Comparison of ENCODE assay signal across 8 cellular contexts in the genomic region with DNA sequence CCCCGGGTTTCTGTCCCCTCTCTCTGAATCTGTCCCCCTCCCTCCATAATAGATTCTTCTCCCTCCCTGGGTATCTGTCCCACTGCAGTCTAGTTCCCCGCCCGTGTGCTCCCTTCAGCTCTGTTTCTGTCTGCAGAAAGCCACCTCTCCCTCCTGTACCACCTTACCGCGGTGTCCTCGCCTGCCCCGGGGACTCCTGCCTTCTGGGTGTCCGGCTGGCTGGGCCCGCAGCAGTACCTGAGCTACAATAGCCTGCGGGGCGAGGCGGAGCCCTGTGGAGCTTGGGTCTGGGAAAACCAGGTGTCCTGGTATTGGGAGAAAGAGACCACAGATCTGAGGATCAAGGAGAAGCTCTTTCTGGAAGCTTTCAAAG. TPM values are rescaled to one million over a fixed set of nuclear protein-coding genes. Genes with fewer than 3 reads are reported as not detected.
A peak's percentile ranks its signal among the peaks of the same experiment; 100 is the strongest.
DNase-seq lines count a peak whose midpoint lies in the region; ATAC-seq and TF ChIP-seq lines count a peak whose summit lies in the region.
"Had no signal": no experiment of that assay in that cellular context is flagged by ENCODE, and none has a peak within 500 bp of the region (broad histone marks: within the 10 kb centered on the region; RNA-seq: fewer than 3 reads in every experiment).

No MANE protein-coding gene starts in this region.

- H3K4me1 ChIP-seq in HEK293 (ENCODE audit: control insufficient read depth, insufficient read depth, low read length) (peaks cover 8% of the 10 kb centered on the region), hepatocyte (ENCODE audit: insufficient read depth) (peaks cover 27% of the 10 kb centered on the region), skeletal muscle tissue (ENCODE audit: control insufficient read depth in 3 of 3, insufficient read depth in 3 of 3, low read length in 3 of 3) (peaks cover 14 to 20% (median 19%) of the 10 kb centered on the region in 3 donors)

- no peaks in the 10 kb centered on the region for H3K36me3 Mint-ChIP-seq in T-cell

- H3K27ac ChIP-seq in HEK293 (ENCODE audit: extremely low read depth, low read depth, low read length) (peak overlapping the region; percentile 88), hepatocyte (peak overlapping the region; percentile 96), skeletal muscle tissue (ENCODE audit: low read depth, low read length) (peak overlapping the region; percentile 84)

- peaks cover 36 to 43% (median 38%) of the 10 kb centered on the region in 3 donors for H3K4me1 Mint-ChIP-seq in T-cell

- peak overlapping the region; percentile 48 to 89 (median 54) for H3K9ac ChIP-seq in skeletal muscle tissue (ENCODE audit: low read depth in 1 of 3, low read length in 3 of 3)

- H4K20me1 ChIP-seq in hepatocyte (ENCODE audit: insufficient read depth, poor library complexity, severe bottlenecking) = no peaks in the 10 kb centered on the region

- CTCF ChIA-PET in HEK293 (lab: Yijun Ruan, JAX) (interaction anchor here (0.6 to 3.1 kb wide), 5 partner anchors 13 to 422 kb away, joined by 3 to 29 read pairs (median 4); no protein-coding TSS in a partner anchor), T-cell (lab: Charles Lee) (interaction anchor here (0.6 to 1.2 kb wide), 2 partner anchors 21 to 33 kb away, joined by 3 read pairs; no protein-coding TSS in a partner anchor)

- POLR2A ChIA-PET in HEK293 (lab: Yijun Ruan, JAX) = interaction anchor here (0.6 to 2.8 kb wide), 3 partner anchors 20 to 33 kb away, joined by 4 to 8 read pairs (median 5); no protein-coding TSS in a partner anchor
- POLR2A ChIA-PET in T-cell (lab: Charles Lee) = no interaction called here

- H3K4me2 ChIP-seq in hepatocyte = peak overlapping the region; percentile 96

- H2AFZ ChIP-seq in hepatocyte = peak overlapping the region; percentile 3

- H3K27ac Mint-ChIP-seq in T-cell = peak overlapping the region; percentile 87 to 89

- H3K9me3 ChIP-seq in HEK293 (ENCODE audit: control insufficient read depth, insufficient read depth, low read depth, low read length) = no peaks in the 10 kb centered on the region
- H3K9me3 ChIP-seq in hepatocyte (ENCODE audit: low read depth) = no peaks in the 10 kb centered on the region
- no peaks in the 10 kb centered on the region for H3K9me3 ChIP-seq in skeletal muscle tissue (ENCODE audit: control insufficient read depth in 3 of 3, low read length in 3 of 3)

- no peaks in the 10 kb centered on the region for H3K27me3 Mint-ChIP-seq in T-cell

- ATAC-seq in T-cell (replicated peaks in 1 of 4) = peak; percentile 31 to 41 (median 37)
- no peak for ATAC-seq in HG03196 (IDR thresholded peaks at IDR 0.05; ENCODE audit: unreplicated experiment)

- TF ChIP-seq CTCF in HEK293 (tag by site-specific recombination; IDR thresholded peaks at IDR 0.05) (no peak), hepatocyte (IDR thresholded peaks at IDR 0.05; ENCODE audit: poor library complexity) (no peak)

- no peak for DNase-seq in T-cell
- DNase-seq in hepatocyte (ENCODE audit: low spot score) = no peak
- DNase-seq in central memory CD4-positive, alpha-beta T cell = no peak
- no peak for DNase-seq in NCI-H2227 (lab: John Stamatoyannopoulos, UW; ENCODE audit: unreplicated experiment)
- DNase-seq: HCEC 1CT had no signal

- WGBS in hepatocyte (ENCODE audit: low lambda C conversion rate, missing lambda C conversion rate) = 40% methylated on average over 11 of the region's 12 CpGs

- peak overlapping the region; percentile 74 to 91 (median 86) for H3K4me3 Mint-ChIP-seq in T-cell

- H3K27me3 ChIP-seq in hepatocyte (no peaks in the 10 kb centered on the region), skeletal muscle tissue (ENCODE audit: control insufficient read depth in 3 of 3, insufficient read depth in 3 of 3, low read length in 3 of 3) (no peaks in the 10 kb centered on the region)

- H3K79me2 ChIP-seq in hepatocyte = peaks cover 40% of the 10 kb centered on the region

- no peaks in the 10 kb centered on the region for H3K9me2 ChIP-seq in hepatocyte (replicated peaks; ENCODE audit: insufficient read depth)

- H3K36me3 ChIP-seq in HEK293 (ENCODE audit: control insufficient read depth in 2 of 2, insufficient read depth in 1 of 2, low read length in 2 of 2) = peaks cover 9 to 11% of the 10 kb centered on the region in 2 experiments; a peak in 2 of 3 replicates
- H3K36me3 ChIP-seq in hepatocyte (replicated peaks; ENCODE audit: insufficient read depth, low read depth) = no peaks in the 10 kb centered on the region
- peaks cover 0 to 2% (median 0%) of the 10 kb centered on the region in 3 donors for H3K36me3 ChIP-seq in skeletal muscle tissue (ENCODE audit: control insufficient read depth in 3 of 3, insufficient read depth in 3 of 3, low read length in 3 of 3)

- peak overlapping the region; percentile 82 for H3K4me3 ChIP-seq in HEK293 (ENCODE audit: low read depth, low read length)
- peak overlapping the region; percentile 98 for H3K4me3 ChIP-seq in hepatocyte
- peak overlapping the region; percentile 70 to 84 (median 81) for H3K4me3 ChIP-seq in skeletal muscle tissue (ENCODE audit: low read length in 3 of 3)

- H3K9me3 Mint-ChIP-seq in T-cell = no peaks in the 10 kb centered on the region

TF ChIP-seq in HEK293, 187 proteins besides CTCF, POLR2A, EP300 and RAD21:
- peak; percentile 5; the same call in 1 of the 2 replicates for TF ChIP-seq SCRT2 (tag by site-specific recombination; IDR thresholded peaks at IDR 0.05)
- TF ChIP-seq, protein P1, sequence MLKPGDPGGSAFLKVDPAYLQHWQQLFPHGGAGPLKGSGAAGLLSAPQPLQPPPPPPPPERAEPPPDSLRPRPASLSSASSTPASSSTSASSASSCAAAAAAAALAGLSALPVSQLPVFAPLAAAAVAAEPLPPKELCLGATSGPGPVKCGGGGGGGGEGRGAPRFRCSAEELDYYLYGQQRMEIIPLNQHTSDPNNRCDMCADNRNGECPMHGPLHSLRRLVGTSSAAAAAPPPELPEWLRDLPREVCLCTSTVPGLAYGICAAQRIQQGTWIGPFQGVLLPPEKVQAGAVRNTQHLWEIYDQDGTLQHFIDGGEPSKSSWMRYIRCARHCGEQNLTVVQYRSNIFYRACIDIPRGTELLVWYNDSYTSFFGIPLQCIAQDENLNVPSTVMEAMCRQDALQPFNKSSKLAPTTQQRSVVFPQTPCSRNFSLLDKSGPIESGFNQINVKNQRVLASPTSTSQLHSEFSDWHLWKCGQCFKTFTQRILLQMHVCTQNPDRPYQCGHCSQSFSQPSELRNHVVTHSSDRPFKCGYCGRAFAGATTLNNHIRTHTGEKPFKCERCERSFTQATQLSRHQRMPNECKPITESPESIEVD (tag by site-specific recombination; IDR thresholded peaks at IDR 0.05) = no peak

RNA-seq across cellular contexts. Expression of a gene that starts 1.3 kb away (rescaled TPM):
- total RNA-seq in T-cell = 10 to 100 TPM; 20.3 to 41.5 (median 26.4) TPM
- total RNA-seq in hepatocyte = 313 and 321 TPM in 2 replicates
- polyA plus RNA-seq in hepatocyte = 509 and 519 TPM in 2 replicates
- 114 TPM for total RNA-seq in skeletal muscle tissue

RNA-seq across cellular contexts. Expression of a gene that starts 14.1 kb away (rescaled TPM):
- total RNA-seq in T-cell (1 to 10 TPM; 1.2 to 5.7 (median 1.3) TPM), hepatocyte (20.5 and 25.8 TPM in 2 replicates), skeletal muscle tissue (48.5 TPM)
- 81.4 and 85.4 TPM in 2 replicates for polyA plus RNA-seq in hepatocyte

RNA-seq across cellular contexts. Expression of a gene that starts 17.5 kb away (rescaled TPM):
- total RNA-seq in T-cell = 1,000 to 10,000 TPM; 2,401 to 3,215 (median 2,914) TPM
- total RNA-seq in hepatocyte = 3,532 and 3,955 TPM in 2 replicates
- 672 and 689 TPM in 2 replicates for polyA plus RNA-seq in hepatocyte
- total RNA-seq in skeletal muscle tissue = 5,888 TPM

RNA-seq across cellular contexts. Expression of a gene that starts 26.3 kb away (rescaled TPM):
- total RNA-seq in T-cell = 1,000 to 10,000 TPM; 5,307 to 6,396 (median 5,878) TPM
- 1,997 and 2,349 TPM in 2 replicates for total RNA-seq in hepatocyte
- 904 and 953 TPM in 2 replicates for polyA plus RNA-seq in hepatocyte
- 4,175 TPM for total RNA-seq in skeletal muscle tissue

RNA-seq across cellular contexts. Expression of a gene that starts 39.7 kb away (rescaled TPM):
- total RNA-seq in T-cell (100 to 1,000 TPM; 238 to 356 (median 260) TPM), hepatocyte (0.24 and 1.3 TPM in 2 replicates), skeletal muscle tissue (0.52 TPM)
- 2.8 and 3.0 TPM in 2 replicates for polyA plus RNA-seq in hepatocyte
